25 cellular contexts compared by ENCODE assay signal in the genomic region with DNA sequence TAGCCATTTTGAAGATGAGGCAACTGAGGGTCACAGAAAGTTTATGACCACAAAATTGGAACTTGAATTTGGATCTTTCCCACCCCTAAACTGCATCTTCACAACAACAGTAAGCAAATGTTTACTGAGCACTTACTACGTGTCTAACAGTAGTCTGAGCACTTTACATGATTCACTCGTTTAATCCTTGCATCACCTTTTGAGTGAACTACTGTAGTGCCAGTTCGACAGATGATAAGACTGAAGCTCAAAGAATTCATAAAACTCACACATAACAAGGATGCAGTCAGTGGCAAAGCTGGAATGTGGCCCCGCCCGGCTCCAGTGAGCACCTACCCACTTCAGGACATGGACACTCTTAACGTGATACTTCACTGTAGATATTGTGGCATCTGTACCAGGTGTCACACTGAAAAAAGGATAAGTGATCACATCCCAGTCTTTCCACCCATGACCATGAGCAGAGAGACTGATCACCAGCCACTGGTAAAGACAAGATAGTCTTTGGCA. TPM values are rescaled to one million over a fixed set of nuclear protein-coding genes. Genes with fewer than 3 reads are reported as not detected.
"Had no signal": no experiment of that assay in that cellular context is flagged by ENCODE, and none has a peak within 500 bp of the region (broad histone marks: within the 10 kb centered on the region; RNA-seq: fewer than 3 reads in every experiment).

No MANE protein-coding gene starts in this region.

- H3K4me1 Mint-ChIP-seq: mesothelial cell of epicardium; naive B cell; nephron; stimulated activated naive B cell treated with anti-CD40 and anti-IgM and Interleukin-4, amounts not matched to agents 10 μg/mL and 1 μg/mL and 100 μg/mL, for 72 hours; stimulated activated naive CD8-positive, alpha-beta T cell treated with anti-CD3 and anti-CD28 coated beads, Interleukin-15, amount 100 ng/mL, for 72 hours had no signal

- H3K4me3 ChIP-seq: dorsolateral prefrontal cortex, esophagus muscularis mucosa, heart right ventricle, mucosa of descending colon, neural progenitor cell, right lobe of liver, thyroid gland had no signal

- H3K27ac Mint-ChIP-seq: mesothelial cell of epicardium; naive B cell; nephron; neural progenitor cell; progenitor cell of endocrine pancreas; stimulated activated naive B cell treated with anti-CD40 and anti-IgM and Interleukin-4, amounts not matched to agents 10 μg/mL and 1 μg/mL and 100 μg/mL, for 72 hours; stimulated activated naive CD8-positive, alpha-beta T cell treated with anti-CD3 and anti-CD28 coated beads, Interleukin-15, amount 100 ng/mL, for 72 hours had no signal

- DNase-seq: dorsolateral prefrontal cortex; effector CD4-positive, alpha-beta T cell; foreskin melanocyte; glutamatergic neuron; heart right ventricle; hippocampal formation; mesenchymal stem cell; mucosa of descending colon; naive B cell; right lobe of liver; small intestine; stimulated activated CD4-positive, alpha-beta T cell treated with anti-CD3 and anti-CD28 coated beads, Interleukin-15, amount 100 ng/mL, for 24 hours; stimulated activated CD4-positive, alpha-beta T cell treated with anti-CD3 and anti-CD28 coated beads, Interleukin-2, amount 100 ng/mL, for 48 hours; stimulated activated naive B cell treated with anti-CD40 and anti-IgM and Interleukin-4, amounts not matched to agents 10 μg/mL and 1 μg/mL and 100 μg/mL, for 72 hours; stimulated activated naive CD8-positive, alpha-beta T cell treated with anti-CD3 and anti-CD28 coated beads, Interleukin-15, amount 100 ng/mL, for 72 hours; thyroid gland; trophoblast cell had no signal

- H3K36me3 Mint-ChIP-seq: mesothelial cell of epicardium, naive B cell, neural progenitor cell had no signal

- H3K27me3 ChIP-seq: dorsolateral prefrontal cortex, esophagus muscularis mucosa, heart right ventricle, right lobe of liver, thyroid gland had no signal

- H2AFZ ChIP-seq: neural progenitor cell, parathyroid adenoma had no signal

- H3K4me2 ChIP-seq: neural progenitor cell had no signal

- H3K4me3 Mint-ChIP-seq: mesothelial cell of epicardium; naive B cell; nephron; neural progenitor cell; stimulated activated naive B cell treated with anti-CD40 and anti-IgM and Interleukin-4, amounts not matched to agents 10 μg/mL and 1 μg/mL and 100 μg/mL, for 72 hours; stimulated activated naive CD8-positive, alpha-beta T cell treated with anti-CD3 and anti-CD28 coated beads, Interleukin-15, amount 100 ng/mL, for 72 hours had no signal

- ATAC-seq: heart right ventricle; mucosa of descending colon; right lobe of liver; stimulated activated naive B cell treated with anti-CD40 and anti-IgM and Interleukin-4, amounts not matched to agents 10 μg/mL and 1 μg/mL and 100 μg/mL, for 72 hours; stimulated activated naive CD8-positive, alpha-beta T cell treated with anti-CD3 and anti-CD28 coated beads, Interleukin-15, amount 100 ng/mL, for 72 hours had no signal

- H3K79me2 ChIP-seq: parathyroid adenoma had no signal

- H3K9me3 ChIP-seq: esophagus muscularis mucosa, heart right ventricle, mucosa of descending colon, right lobe of liver, thyroid gland had no signal

- H3K36me3 ChIP-seq: esophagus muscularis mucosa, heart right ventricle, neural progenitor cell, right lobe of liver, thyroid gland had no signal

- H3K27ac ChIP-seq: dorsolateral prefrontal cortex, epithelial cell of prostate, esophagus muscularis mucosa, heart right ventricle, neural progenitor cell, parathyroid adenoma, right lobe of liver, thyroid gland had no signal

- H3K9ac ChIP-seq: neural progenitor cell, parathyroid adenoma had no signal

- H3K4me1 ChIP-seq: esophagus muscularis mucosa, heart right ventricle, neural progenitor cell, parathyroid adenoma, right lobe of liver, thyroid gland had no signal

RNA-seq across cellular contexts. Expression of a gene that starts 36.0 kb away (rescaled TPM):
- total RNA-seq: lung microvascular endothelial cell had no signal
